ENCODE assay signal across 19 cellular contexts in genomic region chr3:152589644-152590043, GRCh38.
DNase-seq lines count a peak whose midpoint lies in the region; ATAC-seq, FAIRE-seq and TF ChIP-seq lines count a peak whose summit lies in the region.
"Had no signal": no experiment of that assay in that cellular context is flagged by ENCODE, and none has a peak within 500 bp of the region (broad histone marks: within the 10 kb centered on the region; RNA-seq: fewer than 3 reads in every experiment).

No MANE protein-coding gene starts in this region.

- H3K9me3 Mint-ChIP-seq in immature natural killer cell = no peaks in the 10 kb centered on the region
- H3K9me3 Mint-ChIP-seq: IgD-negative memory B cell had no signal

- ATAC-seq in A549 = no peak

- H3F3A ChIP-seq in GM23248 (ENCODE audit: insufficient read depth) = no peaks in the 10 kb centered on the region

- 9% methylated on average over 2 of the region's 2 CpGs for WGBS in A549 (ENCODE audit: missing lambda C conversion rate)
- WGBS in GM23248 (ENCODE audit: low coverage in 1 of 2, low lambda C conversion rate in 2 of 2, missing lambda C conversion rate in 2 of 2), 2 experiments = 25 to 37% methylated on average over 2 of the region's 2 CpGs

- H3K9me2 ChIP-seq in GM23248 (ENCODE audit: insufficient read depth) = no peaks in the 10 kb centered on the region

- H3K4me1 ChIP-seq in A549 (no peaks in the 10 kb centered on the region), GM23248 (ENCODE audit: insufficient read depth) (no peaks in the 10 kb centered on the region)
- H3K4me1 ChIP-seq: HAP-1 had no signal

- FAIRE-seq in A549 (lab: Jason Lieb, UNC) (peak; percentile 43), endometrium (lab: Jason Lieb, UNC) (peak; percentile 48)
- FAIRE-seq: HTR-8/SVneo had no signal

- no peaks in the 10 kb centered on the region for H3K36me3 Mint-ChIP-seq in immature natural killer cell
- H3K36me3 Mint-ChIP-seq: CD14-positive monocyte had no signal

- H3K4me2 ChIP-seq in A549 (no peak overlapping the region), GM23248 (ENCODE audit: unreplicated experiment) (no peak overlapping the region)

- H3K27me3 Mint-ChIP-seq in immature natural killer cell (ENCODE audit: low read depth in 3 of 3) = peaks cover 0 to 12% (median 2%) of the 10 kb centered on the region in 3 donors
- H3K27me3 Mint-ChIP-seq: IgD-negative memory B cell had no signal

- 0 out of 2 replicates have a peak overlapping the region, but pooled peaks have one; percentile 51 for H2AFZ ChIP-seq in GM23248

- no peak for TF ChIP-seq CTCF in A549 (IDR thresholded peaks at IDR 0.05)

- no peak overlapping the region for H3K9ac ChIP-seq in GM23248

- no peaks in the 10 kb centered on the region for H3K27me3 ChIP-seq in GM23248 (replicated peaks; ENCODE audit: insufficient read depth)

- no peak for DNase-seq in A549 (ENCODE audit: low read depth in 1 of 2, low spot score in 1 of 2)
- DNase-seq in GM23248 = no peak
- DNase-seq in OCI-M1 (lab: John Stamatoyannopoulos, UW) = peak; percentile 33
- no peak for DNase-seq in NCI-H774 (lab: John Stamatoyannopoulos, UW)
- DNase-seq in NCI-H1436 treated with DMSO at 0.1 percent for 48 hours (lab: John Stamatoyannopoulos, UW) = no peak
- DNase-seq in immature natural killer cell = no peak
- DNase-seq: ACHN, GDM1, NCI-H1417 treated with DMSO at 0.1 percent for 48 hours, NCI-H2029 treated with DMSO at 0.1 percent for 48 hours, NCI-H2171 treated with DMSO at 0.1 percent for 48 hours, NCI-H446 treated with DMSO at 0.1 percent for 48 hours, NCI-H69, SIG-M5 had no signal

- no peak for TF ChIP-seq RAD21 in A549 (conservative IDR thresholded peaks at IDR 0.05 in 1 of 2, IDR thresholded peaks at IDR 0.05 in 1 of 2)

- H3K36me3 ChIP-seq in GM23248 (ENCODE audit: low read depth) = no peaks in the 10 kb centered on the region
- H3K36me3 ChIP-seq: HAP-1 had no signal

- H3K27ac ChIP-seq in A549 (no peak overlapping the region), GM23248 (no peak overlapping the region)

- H3K27ac Mint-ChIP-seq in immature natural killer cell = no peak overlapping the region
- H3K27ac Mint-ChIP-seq: CD14-positive monocyte, IgD-negative memory B cell had no signal

- no peak overlapping the region for H3K4me3 ChIP-seq in A549
- no peak overlapping the region for H3K4me3 ChIP-seq in GM23248
- H3K4me3 ChIP-seq: HAP-1 had no signal

- TF ChIP-seq EP300 in A549 (IDR thresholded peaks at IDR 0.05) = no peak

- no peaks in the 10 kb centered on the region for H4K20me1 ChIP-seq in GM23248 (ENCODE audit: insufficient read depth)

- no peaks in the 10 kb centered on the region for H3K4me1 Mint-ChIP-seq in immature natural killer cell
- H3K4me1 Mint-ChIP-seq: CD14-positive monocyte had no signal

- POLR2A ChIA-PET in A549 (lab: Yijun Ruan, JAX) = no interaction called here

- no peak for TF ChIP-seq POLR2A in A549 (IDR thresholded peaks at IDR 0.05; ENCODE audit: low read length)

- CTCF ChIA-PET in A549 (lab: Yijun Ruan, JAX) = no interaction called here

- H3K4me3 Mint-ChIP-seq in immature natural killer cell = no peak overlapping the region
- H3K4me3 Mint-ChIP-seq: CD14-positive monocyte, IgD-negative memory B cell had no signal

- H3K9me3 ChIP-seq in A549 (no peaks in the 10 kb centered on the region), GM23248 (ENCODE audit: low read depth) (no peaks in the 10 kb centered on the region)
- H3K9me3 ChIP-seq: HAP-1 had no signal

- in situ Hi-C loops in GM23248 (cut with MboI) = no loop called here

- H3K79me2 ChIP-seq in GM23248 (ENCODE audit: insufficient read depth) = no peaks in the 10 kb centered on the region

TF ChIP-seq in A549, 52 proteins besides CTCF, POLR2A, EP300 and RAD21:
- TF ChIP-seq FOSL2 (IDR thresholded peaks at IDR 0.05) = no peak
- TF ChIP-seq FOSL2 (CRISPR knock-in tag; IDR thresholded peaks at IDR 0.05) = no peak
- no peak for TF ChIP-seq BHLHE40 (IDR thresholded peaks at IDR 0.05; ENCODE audit: low read depth, low read length)
- no peak for TF ChIP-seq NFE2L2 (conservative IDR thresholded peaks at IDR 0.05; ENCODE audit: low read length)
- TF ChIP-seq KDM5A (IDR thresholded peaks at IDR 0.05) = no peak
- TF ChIP-seq JUNB (IDR thresholded peaks at IDR 0.05) = no peak
- no peak for TF ChIP-seq PBX3 (IDR thresholded peaks at IDR 0.05)
- no peak for TF ChIP-seq FOSB (CRISPR knock-in tag; IDR thresholded peaks at IDR 0.05)
- TF ChIP-seq POLR2AphosphoS2 (conservative IDR thresholded peaks at IDR 0.05; ENCODE audit: low read length) = no peak
- TF ChIP-seq, protein P1, sequence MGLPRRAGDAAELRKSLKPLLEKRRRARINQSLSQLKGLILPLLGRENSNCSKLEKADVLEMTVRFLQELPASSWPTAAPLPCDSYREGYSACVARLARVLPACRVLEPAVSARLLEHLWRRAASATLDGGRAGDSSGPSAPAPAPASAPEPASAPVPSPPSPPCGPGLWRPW (IDR thresholded peaks at IDR 0.05) = no peak
- TF ChIP-seq MAX (IDR thresholded peaks at IDR 0.05) = no peak
